In genomic region chr2:31945572-31945935, GRCh38 we compare ENCODE assay signal across 22 cellular contexts.
DNase-seq lines count a peak whose midpoint lies in the region; TF ChIP-seq lines count a peak whose summit lies in the region.
"Had no signal": no experiment of that assay in that cellular context is flagged by ENCODE, and none has a peak within 500 bp of the region (broad histone marks: within the 10 kb centered on the region; RNA-seq: fewer than 3 reads in every experiment).

No MANE protein-coding gene starts in this region.

- H3K9me3 Mint-ChIP-seq in activated naive CD4-positive, alpha-beta T cell treated with anti-CD3 and anti-CD28 coated beads, Interleukin-2, amount 10 ng/mL, durations not matched to agents 7 days and 5 days = no peaks in the 10 kb centered on the region
- H3K9me3 Mint-ChIP-seq in activated naive CD4-positive, alpha-beta T cell treated with anti-CD3 and anti-CD28 coated beads for 36 hours = no peaks in the 10 kb centered on the region
- H3K9me3 Mint-ChIP-seq: activated B cell treated with CpG ODN at 0.5 μM for 24 hours; CD8-positive, alpha-beta memory T cell; T-cell had no signal

- no peak overlapping the region for H3K4me3 Mint-ChIP-seq in activated naive CD4-positive, alpha-beta T cell treated with anti-CD3 and anti-CD28 coated beads, Interleukin-2, amount 10 ng/mL, durations not matched to agents 7 days and 5 days
- no peak overlapping the region for H3K4me3 Mint-ChIP-seq in activated naive CD4-positive, alpha-beta T cell treated with anti-CD3 and anti-CD28 coated beads for 36 hours
- H3K4me3 Mint-ChIP-seq: activated B cell treated with CpG ODN at 0.5 μM for 24 hours; CD8-positive, alpha-beta memory T cell; T-cell had no signal

- no peak for TF ChIP-seq CTCF in fibroblast of the aortic adventitia (IDR thresholded peaks at IDR 0.05; ENCODE audit: insufficient read depth, low read length)

- intact Hi-C loops in activated naive CD4-positive, alpha-beta T cell treated with anti-CD3 and anti-CD28 coated beads for 36 hours (cut with micrococcal nuclease) = loop anchor here (1.0 kb wide), 1 partner anchor 9 kb away; no protein-coding TSS in a partner anchor

- peaks cover 16% of the 10 kb centered on the region for H3K36me3 Mint-ChIP-seq in activated naive CD4-positive, alpha-beta T cell treated with anti-CD3 and anti-CD28 coated beads, Interleukin-2, amount 10 ng/mL, durations not matched to agents 7 days and 5 days
- H3K36me3 Mint-ChIP-seq in activated naive CD4-positive, alpha-beta T cell treated with anti-CD3 and anti-CD28 coated beads for 36 hours (ENCODE audit: low read depth) = peaks cover 10% of the 10 kb centered on the region

- peak overlapping the region; percentile 29 for H3K27ac Mint-ChIP-seq in activated naive CD4-positive, alpha-beta T cell treated with anti-CD3 and anti-CD28 coated beads, Interleukin-2, amount 10 ng/mL, durations not matched to agents 7 days and 5 days
- H3K27ac Mint-ChIP-seq in activated naive CD4-positive, alpha-beta T cell treated with anti-CD3 and anti-CD28 coated beads for 36 hours = no peak overlapping the region
- H3K27ac Mint-ChIP-seq: activated B cell treated with CpG ODN at 0.5 μM for 24 hours had no signal

- no peak for DNase-seq in activated naive CD4-positive, alpha-beta T cell treated with anti-CD3 and anti-CD28 coated beads, Interleukin-2, amount 10 ng/mL, durations not matched to agents 7 days and 5 days
- DNase-seq in activated naive CD4-positive, alpha-beta T cell treated with anti-CD3 and anti-CD28 coated beads for 36 hours = no peak
- DNase-seq in RKO (ENCODE audit: low spot score) = peak; percentile 20
- peak; percentile 60 for DNase-seq in fibroblast of the aortic adventitia (ENCODE audit: low read depth)
- DNase-seq in stromal cell of bone marrow (ENCODE audit: low read depth) = peak; percentile 3
- no peak for DNase-seq in NCI-H345 (lab: John Stamatoyannopoulos, UW)
- no peak for DNase-seq in HPDE6-E6E7 (ENCODE audit: extremely low spot score)
- no peak for DNase-seq in DMS 273 treated with DMSO at 0.1 percent for 48 hours (lab: John Stamatoyannopoulos, UW)
- DNase-seq: activated B cell treated with CpG ODN at 0.5 μM for 24 hours; activated gamma-delta T cell; CD8-positive, alpha-beta memory T cell; DND-41; hippocampal formation; kidney glomerular epithelial cell; NCI-H1048; NCI-H2081; NCI-H524 treated with DMSO at 0.1 percent for 48 hours; SHP77; stimulated activated naive CD4-positive, alpha-beta T cell; T-cell; upper lobe of right lung had no signal

- CTCF ChIA-PET in activated naive CD4-positive, alpha-beta T cell treated with anti-CD3 and anti-CD28 coated beads, Interleukin-2, amount 10 ng/mL, durations not matched to agents 7 days and 5 days (lab: Charles Lee) = no interaction called here
- CTCF ChIA-PET in activated naive CD4-positive, alpha-beta T cell treated with anti-CD3 and anti-CD28 coated beads for 36 hours (lab: Charles Lee) = interaction anchor here (0.6 kb wide), 1 partner anchor 8 kb away, joined by 3 read pairs; no protein-coding TSS in a partner anchor

- H3K4me1 Mint-ChIP-seq in activated naive CD4-positive, alpha-beta T cell treated with anti-CD3 and anti-CD28 coated beads, Interleukin-2, amount 10 ng/mL, durations not matched to agents 7 days and 5 days = peaks cover 19% of the 10 kb centered on the region
- H3K4me1 Mint-ChIP-seq in activated naive CD4-positive, alpha-beta T cell treated with anti-CD3 and anti-CD28 coated beads for 36 hours (ENCODE audit: low read depth) = peaks cover 46% of the 10 kb centered on the region

- H3K4me3 ChIP-seq in fibroblast of the aortic adventitia (ENCODE audit: low read depth, low read length) = no peak overlapping the region
- H3K4me3 ChIP-seq: ascending aorta, upper lobe of right lung had no signal

- H3K27me3 Mint-ChIP-seq in activated naive CD4-positive, alpha-beta T cell treated with anti-CD3 and anti-CD28 coated beads, Interleukin-2, amount 10 ng/mL, durations not matched to agents 7 days and 5 days = no peaks in the 10 kb centered on the region
- no peaks in the 10 kb centered on the region for H3K27me3 Mint-ChIP-seq in activated naive CD4-positive, alpha-beta T cell treated with anti-CD3 and anti-CD28 coated beads for 36 hours (ENCODE audit: low read depth)
- H3K27me3 Mint-ChIP-seq: activated B cell treated with CpG ODN at 0.5 μM for 24 hours; CD8-positive, alpha-beta memory T cell; T-cell had no signal

Comparison
In these comparisons a context has a peak if more than half of its experiments do, and no peak if none do; other contexts are left out.
1. DNase-seq: peak in RKO (single experiment), fibroblast of the aortic adventitia (single experiment) and stromal cell of bone marrow (single experiment); none in activated naive CD4-positive, alpha-beta T cell treated with anti-CD3 and anti-CD28 coated beads, Interleukin-2, amount 10 ng/mL, durations not matched to agents 7 days and 5 days (single experiment), activated naive CD4-positive, alpha-beta T cell treated with anti-CD3 and anti-CD28 coated beads for 36 hours (single experiment), NCI-H345 (single experiment), HPDE6-E6E7 (single experiment) and DMS 273 treated with DMSO at 0.1 percent for 48 hours (single experiment).